In the genomic region with DNA sequence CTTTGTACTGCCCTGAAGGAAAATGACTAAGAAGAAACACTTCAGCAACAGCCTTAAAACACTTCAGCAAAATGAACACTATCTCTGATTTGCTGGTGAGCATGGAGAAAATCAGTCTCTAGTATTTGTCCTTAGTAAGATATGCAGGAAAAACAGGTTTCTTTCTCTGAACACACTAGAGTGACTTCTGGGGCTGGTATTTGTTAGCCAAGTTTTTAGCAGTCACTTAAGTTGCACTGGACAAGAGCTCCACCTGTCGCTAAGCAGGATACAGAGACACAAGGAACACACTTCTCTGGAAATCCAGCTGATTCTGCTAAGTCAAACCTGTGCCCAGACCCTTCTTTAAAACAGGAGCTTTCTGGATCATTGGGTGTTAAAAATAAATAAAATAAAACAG, we compare ENCODE assay signal across 1 cellular context.
TF ChIP-seq lines count a peak whose summit lies in the region.

No MANE protein-coding gene starts in this region.

TF ChIP-seq in H1, 55 proteins besides CTCF, POLR2A, EP300 and RAD21 (continued from another document):
- no peak for TF ChIP-seq SP1 (IDR thresholded peaks at IDR 0.05; ENCODE audit: low read depth, low read length)
- no peak for TF ChIP-seq POLR2AphosphoS5 (IDR thresholded peaks at IDR 0.05; ENCODE audit: low read depth, low read length)
- TF ChIP-seq POU5F1 (IDR thresholded peaks at IDR 0.05; ENCODE audit: low read depth, low read length): no peak
- TF ChIP-seq SIRT6 (IDR thresholded peaks at IDR 0.05; ENCODE audit: low read length): no peak
- no peak for TF ChIP-seq SIN3A (conservative IDR thresholded peaks at IDR 0.05 in 1 of 2, IDR thresholded peaks at IDR 0.05 in 1 of 2; ENCODE audit: low read depth in 1 of 2, low read length in 2 of 2)
- TF ChIP-seq CEBPB (IDR thresholded peaks at IDR 0.05; ENCODE audit: low read depth, low read length): no peak
- no peak for TF ChIP-seq JUND (IDR thresholded peaks at IDR 0.05; ENCODE audit: low read length)
- TF ChIP-seq FOSL1 (IDR thresholded peaks at IDR 0.05; ENCODE audit: insufficient read depth, low read depth, low read length): no peak
- no peak for TF ChIP-seq SP2 (IDR thresholded peaks at IDR 0.05; ENCODE audit: low read length)
- TF ChIP-seq TBP (IDR thresholded peaks at IDR 0.05; ENCODE audit: low read depth, low read length): no peak
- TF ChIP-seq BACH1 (IDR thresholded peaks at IDR 0.05; ENCODE audit: low read length): no peak
- no peak for TF ChIP-seq HDAC6 (IDR thresholded peaks at IDR 0.05; ENCODE audit: low read depth, low read length)
- no peak for TF ChIP-seq CBX5 (IDR thresholded peaks at IDR 0.05; ENCODE audit: low read depth, low read length)
- no peak for TF ChIP-seq RFX5 (IDR thresholded peaks at IDR 0.05; ENCODE audit: borderline replicate concordance, low read depth, low read length)
